Comparison of ENCODE assay signal across 1 cellular context in genomic region chr6:159106627-159107241, GRCh38.
TF ChIP-seq lines count a peak whose summit lies in the region.

No MANE protein-coding gene starts in this region.

TF ChIP-seq in K562, 482 proteins besides CTCF, POLR2A, EP300 and RAD21 (continued from another document):
- TF ChIP-seq E2F8 (IDR thresholded peaks at IDR 0.05; ENCODE audit: low read depth, partially characterized antibody) (no peak), GABPB1 (CRISPR knock-in tag; IDR thresholded peaks at IDR 0.05) (peak; percentile 46; the same call in 1 of the 2 replicates), ETV5 (CRISPR knock-in tag; IDR thresholded peaks at IDR 0.05; ENCODE audit: low read depth) (peak; percentile 70; the same call in 1 of the 2 replicates), SNRNP70 (optimal IDR thresholded peaks at IDR 0.05; ENCODE audit: low read depth, low read length) (no peak), ZNF79 (CRISPR knock-in tag; IDR thresholded peaks at IDR 0.05; ENCODE audit: low read depth) (no peak), ARID4B (CRISPR knock-in tag; IDR thresholded peaks at IDR 0.05) (no peak), SRF (CRISPR knock-in tag; IDR thresholded peaks at IDR 0.05) (peak in 1 of 2 experiments; percentile 65; a peak in 2 of 4 replicates), PKNOX1 (IDR thresholded peaks at IDR 0.05) (peak; percentile 99), ZBTB1 (CRISPR knock-in tag; IDR thresholded peaks at IDR 0.05; ENCODE audit: borderline replicate concordance, low read depth) (no peak), SP2 (IDR thresholded peaks at IDR 0.05; ENCODE audit: extremely low read depth, low read depth, low read length, poor library complexity, severe bottlenecking) (peak; percentile 80), GATA2 (CRISPR knock-in tag; IDR thresholded peaks at IDR 0.05) (0 out of 2 replicates have a peak, but pooled peaks have one; percentile 26), NEUROD1 (IDR thresholded peaks at IDR 0.05; ENCODE audit: borderline replicate concordance, low read depth, low read length, partially characterized antibody) (peak; percentile 89), TAL1 (IDR thresholded peaks at IDR 0.05) (peak; percentile 47), FOS (IDR thresholded peaks at IDR 0.05; ENCODE audit: extremely low read depth, insufficient read length) (peak; percentile 94), GABPA (tag; conservative IDR thresholded peaks at IDR 0.05; ENCODE audit: low read depth) (peak; percentile 88), MBD2 (IDR thresholded peaks at IDR 0.05; ENCODE audit: borderline replicate concordance, low read depth) (peak; percentile 96), ARID1B (IDR thresholded peaks at IDR 0.05) (peak; percentile 16; the same call in 1 of the 2 replicates), BRCA1 (IDR thresholded peaks at IDR 0.05) (no peak), BRCA1 (CRISPR knock-in tag; IDR thresholded peaks at IDR 0.05) (no peak), ETV1 (tag; conservative IDR thresholded peaks at IDR 0.05; ENCODE audit: low read depth) (peak; percentile 57; the same call in 1 of the 2 replicates), ATF1 (CRISPR knock-in tag; IDR thresholded peaks at IDR 0.05) (no peak), ATF1 (tag; IDR thresholded peaks at IDR 0.05) (peak; percentile 57; the same call in 1 of the 2 replicates), NFYB (IDR thresholded peaks at IDR 0.05; ENCODE audit: extremely low read depth, insufficient read length) (peak; percentile 97), RCOR1 (IDR thresholded peaks at IDR 0.05; ENCODE audit: borderline replicate concordance in 1 of 2, low read depth in 2 of 2, low read length in 2 of 2) (peak in 1 of 2 experiments; percentile 26; a peak in 1 of 4 replicates), CEBPG (CRISPR knock-in tag; IDR thresholded peaks at IDR 0.05) (no peak), CEBPG (tag; conservative IDR thresholded peaks at IDR 0.05 in 1 of 2, IDR thresholded peaks at IDR 0.05 in 1 of 2) (peak in 1 of 2 experiments; percentile 31; a peak in 1 of 4 replicates), CTBP1 (IDR thresholded peaks at IDR 0.05; ENCODE audit: borderline replicate concordance) (no peak), ZBTB40 (IDR thresholded peaks at IDR 0.05) (peak; percentile 60), ZBTB40 (CRISPR knock-in tag; IDR thresholded peaks at IDR 0.05) (no peak), LCOR (CRISPR knock-in tag; IDR thresholded peaks at IDR 0.05) (0 out of 2 replicates have a peak, but pooled peaks have one; percentile 12), TEAD4 (IDR thresholded peaks at IDR 0.05; ENCODE audit: low read length) (peak; percentile 27; the same call in 1 of the 2 replicates), TEAD4 (CRISPR knock-in tag; IDR thresholded peaks at IDR 0.05; ENCODE audit: borderline replicate concordance) (no peak)
